In the genomic region with DNA sequence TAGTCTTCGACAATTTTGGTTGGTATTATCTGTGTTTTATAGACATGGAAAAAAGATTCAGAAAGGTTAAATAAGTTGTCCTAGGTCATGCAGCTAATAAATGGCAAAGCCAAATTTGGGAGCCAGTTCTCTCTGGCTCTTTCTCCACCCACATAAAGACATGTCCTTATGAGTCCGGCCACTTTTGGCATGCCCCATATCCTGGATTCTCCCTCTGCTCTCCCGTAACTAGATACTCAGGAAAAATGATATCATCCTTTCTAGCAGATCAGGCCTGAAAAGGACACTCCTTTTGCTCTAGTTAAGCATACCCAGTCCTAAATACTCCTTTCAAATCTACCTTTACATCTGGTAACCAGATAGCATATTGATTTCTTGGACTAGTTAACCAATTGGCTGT, we compare ENCODE assay signal across 18 cellular contexts.
DNase-seq lines count a peak whose midpoint lies in the region; ATAC-seq, FAIRE-seq and TF ChIP-seq lines count a peak whose summit lies in the region.
"Had no signal": no experiment of that assay in that cellular context is flagged by ENCODE, and none has a peak within 500 bp of the region (broad histone marks: within the 10 kb centered on the region; RNA-seq: fewer than 3 reads in every experiment).

No MANE protein-coding gene starts in this region.

- no peak overlapping the region for H2AFZ ChIP-seq in GM23248
- no peak overlapping the region for H2AFZ ChIP-seq in hepatocyte

- H3K79me2 ChIP-seq in GM23248 (ENCODE audit: insufficient read depth) (no peaks in the 10 kb centered on the region), hepatocyte (no peaks in the 10 kb centered on the region)

- H3K27me3 Mint-ChIP-seq in activated naive CD8-positive, alpha-beta T cell treated with anti-CD3 and anti-CD28 coated beads for 36 hours: no peaks in the 10 kb centered on the region
- H3K27me3 Mint-ChIP-seq: activated CD4-positive, alpha-beta T cell treated with anti-CD3 and anti-CD28 coated beads, Interleukin-2, amount 10 ng/mL, durations not matched to agents 7 days and 5 days had no signal

- in situ Hi-C loops in GM23248 (cut with MboI): no loop called here

- H3K36me3 ChIP-seq in GM23248 (ENCODE audit: low read depth): 0 out of 2 replicates have a peak, but pooled peaks cover 10% of the 10 kb centered on the region
- peaks cover 1% of the 10 kb centered on the region for H3K36me3 ChIP-seq in bronchial epithelial cell (ENCODE audit: control insufficient read depth, insufficient read depth, low read length)
- no peaks in the 10 kb centered on the region for H3K36me3 ChIP-seq in hepatocyte (replicated peaks; ENCODE audit: insufficient read depth, low read depth)
- H3K36me3 ChIP-seq in sigmoid colon: no peaks in the 10 kb centered on the region
- H3K36me3 ChIP-seq: pancreas had no signal

- 49 to 54% methylated on average over 3 of the region's 3 CpGs for WGBS in GM23248 (ENCODE audit: low coverage in 1 of 2, low lambda C conversion rate in 2 of 2, missing lambda C conversion rate in 2 of 2), 2 experiments
- WGBS in hepatocyte (ENCODE audit: low lambda C conversion rate, missing lambda C conversion rate): 93% methylated on average over 3 of the region's 3 CpGs
- WGBS in sigmoid colon, 2 donors: 82 to 92% methylated on average over 3 of the region's 3 CpGs

- H3K4me1 ChIP-seq in GM23248 (ENCODE audit: insufficient read depth) (0 out of 2 replicates have a peak, but pooled peaks cover 5% of the 10 kb centered on the region), hepatocyte (ENCODE audit: insufficient read depth) (no peaks in the 10 kb centered on the region), sigmoid colon (peaks cover 0 to 33% (median 21%) of the 10 kb centered on the region in 4 donors)

- H3K9me3 Mint-ChIP-seq in activated naive CD8-positive, alpha-beta T cell treated with anti-CD3 and anti-CD28 coated beads for 36 hours: peaks cover 3% of the 10 kb centered on the region
- H3K9me3 Mint-ChIP-seq: activated naive CD4-positive, alpha-beta T cell treated with anti-CD3 and anti-CD28 coated beads, Interleukin-2, amount 50 U/mL, for 72 hours had no signal

- TF ChIP-seq CTCF in bronchial epithelial cell (IDR thresholded peaks at IDR 0.05; ENCODE audit: insufficient read depth, low read length, severe bottlenecking): no peak
- TF ChIP-seq CTCF in hepatocyte (IDR thresholded peaks at IDR 0.05; ENCODE audit: poor library complexity): no peak
- no peak for TF ChIP-seq CTCF in sigmoid colon (IDR thresholded peaks at IDR 0.05)

- H3K9ac ChIP-seq in GM23248: no peak overlapping the region

- ATAC-seq in GM18870 (IDR thresholded peaks at IDR 0.05; ENCODE audit: unreplicated experiment) (no peak), GM18907 (IDR thresholded peaks at IDR 0.05; ENCODE audit: unreplicated experiment) (no peak)
- ATAC-seq: activated naive CD4-positive, alpha-beta T cell treated with anti-CD3 and anti-CD28 coated beads, Interleukin-2, amount 50 U/mL, for 72 hours; mucosa of descending colon had no signal

- no peaks in the 10 kb centered on the region for H3K9me2 ChIP-seq in GM23248 (ENCODE audit: insufficient read depth)
- H3K9me2 ChIP-seq in hepatocyte (replicated peaks; ENCODE audit: insufficient read depth): no peaks in the 10 kb centered on the region

- H3K4me2 ChIP-seq in GM23248 (ENCODE audit: unreplicated experiment) (peak overlapping the region; percentile 0), hepatocyte (no peak overlapping the region)

- H3K4me3 ChIP-seq in GM23248 (no peak overlapping the region), bronchial epithelial cell (ENCODE audit: low read depth, low read length) (no peak overlapping the region), hepatocyte (no peak overlapping the region), sigmoid colon (no peak overlapping the region)
- H3K4me3 ChIP-seq: mucosa of descending colon, pancreas, SK-N-MC had no signal

- no peak for TF ChIP-seq POLR2A in sigmoid colon (IDR thresholded peaks at IDR 0.05)

- peak; percentile 32 for DNase-seq in GM23248
- DNase-seq in bronchial epithelial cell (ENCODE audit: low read depth): peak; percentile 58
- no peak for DNase-seq in hepatocyte (ENCODE audit: low spot score)
- DNase-seq in sigmoid colon: no peak
- DNase-seq in activated naive CD8-positive, alpha-beta T cell treated with anti-CD3 and anti-CD28 coated beads for 36 hours: no peak
- no peak for DNase-seq in activated effector memory CD4-positive, alpha-beta T cell treated with Interleukin-2 at 50 U/mL for 16 hours
- DNase-seq: activated CD4-positive, alpha-beta T cell treated with anti-CD3 and anti-CD28 coated beads, Interleukin-2, amount 10 ng/mL, durations not matched to agents 7 days and 5 days; activated T-cell treated with anti-CD3 and anti-CD28 coated beads, Interleukin-2, amount 50 U/mL, for 1 hour; mucosa of descending colon; NCI-H1436; NCI-H510A; pancreas had no signal

- H3K9me3 ChIP-seq in GM23248 (ENCODE audit: low read depth): no peaks in the 10 kb centered on the region
- peaks cover 6% of the 10 kb centered on the region for H3K9me3 ChIP-seq in hepatocyte (ENCODE audit: low read depth)
- no peaks in the 10 kb centered on the region for H3K9me3 ChIP-seq in sigmoid colon
- H3K9me3 ChIP-seq: mucosa of descending colon, pancreas had no signal

- intact Hi-C loops in sigmoid colon (cut with DNase I): no loop called here

- no peaks in the 10 kb centered on the region for H3K4me1 Mint-ChIP-seq in activated naive CD8-positive, alpha-beta T cell treated with anti-CD3 and anti-CD28 coated beads for 36 hours

- no peak for FAIRE-seq in bronchial epithelial cell (lab: Jason Lieb, UNC)
- FAIRE-seq: keratinocyte, pancreas, TTC549 had no signal

- TF ChIP-seq EP300 in sigmoid colon (IDR thresholded peaks at IDR 0.05): no peak

- H4K20me1 ChIP-seq in GM23248 (ENCODE audit: insufficient read depth): no peaks in the 10 kb centered on the region
- no peaks in the 10 kb centered on the region for H4K20me1 ChIP-seq in hepatocyte (ENCODE audit: insufficient read depth, poor library complexity, severe bottlenecking)

- peaks cover 50% of the 10 kb centered on the region for H3K36me3 Mint-ChIP-seq in activated naive CD8-positive, alpha-beta T cell treated with anti-CD3 and anti-CD28 coated beads for 36 hours

- H3F3A ChIP-seq in GM23248 (ENCODE audit: insufficient read depth): no peaks in the 10 kb centered on the region

- H3K27me3 ChIP-seq in GM23248 (replicated peaks; ENCODE audit: insufficient read depth) (no peaks in the 10 kb centered on the region), bronchial epithelial cell (ENCODE audit: control insufficient read depth, insufficient read depth, low read length) (no peaks in the 10 kb centered on the region), hepatocyte (no peaks in the 10 kb centered on the region), sigmoid colon (no peaks in the 10 kb centered on the region)
- H3K27me3 ChIP-seq: pancreas had no signal

- no peak overlapping the region for H3K27ac ChIP-seq in GM23248
- peak overlapping the region; percentile 2 for H3K27ac ChIP-seq in hepatocyte
- H3K27ac ChIP-seq in sigmoid colon: peak overlapping the region; percentile 17 to 71 (median 46)

- H3K27ac Mint-ChIP-seq in activated naive CD8-positive, alpha-beta T cell treated with anti-CD3 and anti-CD28 coated beads for 36 hours: no peak overlapping the region
- H3K27ac Mint-ChIP-seq: activated CD4-positive, alpha-beta T cell treated with anti-CD3 and anti-CD28 coated beads, Interleukin-2, amount 10 ng/mL, durations not matched to agents 7 days and 5 days; activated naive CD4-positive, alpha-beta T cell treated with anti-CD3 and anti-CD28 coated beads, Interleukin-2, amount 50 U/mL, for 72 hours had no signal

- no peak overlapping the region for H3K4me3 Mint-ChIP-seq in activated naive CD8-positive, alpha-beta T cell treated with anti-CD3 and anti-CD28 coated beads for 36 hours
- H3K4me3 Mint-ChIP-seq: activated CD4-positive, alpha-beta T cell treated with anti-CD3 and anti-CD28 coated beads, Interleukin-2, amount 10 ng/mL, durations not matched to agents 7 days and 5 days had no signal

Comparison
In these comparisons a context has a peak if more than half of its experiments do, and no peak if none do; other contexts are left out.
1. DNase-seq: peak in GM23248 (single experiment) and bronchial epithelial cell (single experiment); none in hepatocyte (single experiment), sigmoid colon (single experiment), activated naive CD8-positive, alpha-beta T cell treated with anti-CD3 and anti-CD28 coated beads for 36 hours (single experiment) and activated effector memory CD4-positive, alpha-beta T cell treated with Interleukin-2 at 50 U/mL for 16 hours (single experiment).